Comparison of ENCODE assay signal across 8 cellular contexts in the genomic region with DNA sequence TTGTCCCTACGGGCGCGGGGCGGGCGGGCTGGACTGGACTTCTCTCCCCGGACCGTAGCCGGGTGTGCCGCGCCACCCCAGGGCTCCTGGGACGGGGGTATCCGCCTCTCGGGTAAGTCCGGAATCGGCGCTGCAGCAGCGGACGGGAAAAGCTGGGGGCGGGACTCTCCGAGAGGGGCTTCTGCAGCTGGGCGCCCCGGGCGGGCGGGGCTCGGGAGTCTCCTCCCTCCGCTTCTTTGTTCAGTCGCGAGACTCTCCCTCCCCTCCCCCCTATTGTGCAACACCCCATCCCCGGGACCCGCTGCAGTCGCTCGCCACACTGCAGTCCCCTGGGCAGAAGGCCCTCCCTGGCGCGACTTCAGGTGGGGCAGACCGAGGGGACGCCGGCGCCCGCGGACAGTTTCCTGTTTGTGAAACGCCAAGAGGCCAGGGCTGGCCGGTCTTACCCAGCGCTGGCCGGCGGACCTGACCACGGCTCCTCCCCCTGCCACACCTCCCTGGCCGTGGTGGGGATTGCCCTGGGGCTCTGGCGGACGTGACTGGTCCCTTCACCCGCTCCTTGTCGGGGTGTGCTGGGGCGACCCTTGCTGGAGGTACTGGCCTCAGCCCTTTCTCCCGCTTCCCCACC. TPM values are rescaled to one million over a fixed set of nuclear protein-coding genes. Genes with fewer than 3 reads are reported as not detected.
DNase-seq lines count a peak whose midpoint lies in the region; ATAC-seq and TF ChIP-seq lines count a peak whose summit lies in the region.

No MANE protein-coding gene starts in this region.

- no peaks in the 10 kb centered on the region for H3K9me3 ChIP-seq in left lung

- H3K27me3 ChIP-seq in left lung, result no peaks in the 10 kb centered on the region

- intact Hi-C loops in left lung (cut with DNase I), result loop anchor here in 1 of 2 donors (10.0 kb wide), 1 partner anchor 63 kb away; no protein-coding TSS in a partner anchor

- peak; percentile 68 for ATAC-seq in HG03432 (IDR thresholded peaks at IDR 0.05; ENCODE audit: unreplicated experiment)
- ATAC-seq in left lung, result peak; percentile 80

- no peak for TF ChIP-seq CTCF in AG10803 (conservative IDR thresholded peaks at IDR 0.05; ENCODE audit: low read length)
- TF ChIP-seq CTCF in left lung (IDR thresholded peaks at IDR 0.05), result no peak

- H3K4me3 ChIP-seq in AG10803 (ENCODE audit: low read length), result peak overlapping the region; percentile 98
- H3K4me3 ChIP-seq in left lung, result peak overlapping the region; percentile 97 to 99

- peaks cover 0 to 24% of the 10 kb centered on the region in 2 donors for H3K36me3 ChIP-seq in left lung

- H3K4me1 ChIP-seq in left lung, result peaks cover 8 to 21% of the 10 kb centered on the region in 2 donors

- H3K27ac ChIP-seq in left lung, result peak overlapping the region; percentile 94 to 95

- DNase-seq in AG10803 (ENCODE audit: low read depth), result peak; percentile 84
- peak; percentile 71 for DNase-seq in GM19238 (ENCODE audit: insufficient read length, low spot score)
- peak; percentile 23 for DNase-seq in NCI-H524 treated with DMSO at 0.1 percent for 48 hours (lab: John Stamatoyannopoulos, UW)
- DNase-seq in activated CD4-positive, alpha-beta T cell treated with anti-CD3 and anti-CD28 coated beads for 48 hours, result peak; percentile 79
- peak; percentile 76 for DNase-seq in dedifferentiated amniotic fluid mesenchymal stem cell (ENCODE audit: extremely low spot score)
- DNase-seq in left lung, result peak; percentile 92 to 97
- DNase-seq in stimulated activated CD4-positive, alpha-beta T cell treated with anti-CD3 and anti-CD28 coated beads, Interleukin-2, amount 100 ng/mL, for 24 hours, result peak; percentile 69 to 72

RNA-seq across cellular contexts. Expression of gene CCNG2, which starts 1.0 kb away (rescaled TPM):
- total RNA-seq in left lung, result 10 to 100 TPM; 31.6 to 45.4 TPM

Comparison
In these comparisons a context has a peak if more than half of its experiments do, and no peak if none do; other contexts are left out.
1. Peak in every context shown above with its lines: DNase-seq, ATAC-seq, H3K4me3 ChIP-seq and H3K27ac ChIP-seq.
2. DNase-seq: peak in every context shown above with its lines; median percentile 94 in left lung; 84 in AG10803; 79 in activated CD4-positive, alpha-beta T cell treated with anti-CD3 and anti-CD28 coated beads for 48 hours; 76 in dedifferentiated amniotic fluid mesenchymal stem cell; 71 in GM19238; 70 in stimulated activated CD4-positive, alpha-beta T cell treated with anti-CD3 and anti-CD28 coated beads, Interleukin-2, amount 100 ng/mL, for 24 hours; 23 in NCI-H524 treated with DMSO at 0.1 percent for 48 hours.